4 cellular contexts compared by ENCODE assay signal in genomic region chr16:27040671-27041070, GRCh38. TPM values are rescaled to one million over a fixed set of nuclear protein-coding genes. Genes with fewer than 3 reads are reported as not detected.
"Had no signal": no experiment of that assay in that cellular context is flagged by ENCODE, and none has a peak within 500 bp of the region (broad histone marks: within the 10 kb centered on the region; RNA-seq: fewer than 3 reads in every experiment).

No MANE protein-coding gene starts in this region.

- H3K4me3 ChIP-seq: GM12878 had no signal

- ATAC-seq: GM12878 had no signal

- DNase-seq: GDM1, GF-D8 had no signal

RNA-seq across cellular contexts. Expression of gene C16orf82, which starts 26.1 kb away (rescaled TPM):
- total RNA-seq: G401, GM12878 had no signal
- polyA plus RNA-seq: GM12878 had no signal
